Comparison of ENCODE assay signal across 10 cellular contexts in the genomic region with DNA sequence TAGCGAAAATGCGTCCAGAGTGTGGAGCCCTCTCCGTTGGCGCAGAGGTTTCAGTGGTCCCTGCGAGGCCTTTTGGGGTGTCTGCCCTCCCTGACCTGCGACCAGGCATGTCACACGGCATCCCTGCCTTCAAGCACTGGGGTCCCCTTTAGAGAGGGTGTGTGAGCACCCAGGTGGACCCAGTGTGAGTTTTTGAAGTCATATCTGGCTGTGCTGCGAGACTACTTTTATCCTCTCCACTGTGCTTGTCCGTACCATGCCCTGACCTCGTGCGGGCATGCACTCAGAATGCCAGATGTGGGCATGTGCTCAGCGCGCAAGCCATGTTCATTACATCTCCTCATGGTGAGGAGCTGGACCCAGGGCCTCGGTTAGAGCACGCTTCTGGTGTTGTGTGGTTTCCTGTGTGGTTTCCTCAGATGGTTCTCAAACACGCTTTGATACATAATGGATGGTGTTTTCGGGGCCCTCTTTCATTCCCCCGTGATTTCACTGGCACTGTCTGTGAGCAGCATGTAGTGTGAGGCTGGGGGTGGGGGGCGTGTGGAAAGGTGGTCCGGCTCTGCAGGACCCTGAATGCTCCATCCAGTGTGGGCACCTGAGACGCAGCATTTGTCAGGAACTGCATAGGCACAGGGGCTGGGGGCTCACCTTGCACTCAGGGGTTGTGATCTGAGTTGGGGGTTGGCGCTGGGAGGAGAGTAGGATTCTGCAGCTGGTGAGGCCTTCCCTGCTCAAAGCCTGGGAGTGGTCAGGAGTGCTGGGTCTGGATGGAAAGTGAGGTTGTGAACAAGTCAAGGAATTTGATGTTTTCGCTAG. TPM values are rescaled to one million over a fixed set of nuclear protein-coding genes. Genes with fewer than 3 reads are reported as not detected.
A peak's percentile ranks its signal among the peaks of the same experiment; 100 is the strongest.
DNase-seq lines count a peak whose midpoint lies in the region; ATAC-seq, FAIRE-seq and TF ChIP-seq lines count a peak whose summit lies in the region.
"Had no signal": no experiment of that assay in that cellular context is flagged by ENCODE, and none has a peak within 500 bp of the region (broad histone marks: within the 10 kb centered on the region; RNA-seq: fewer than 3 reads in every experiment).

No MANE protein-coding gene starts in this region.

- TF ChIP-seq EP300 in esophagus muscularis mucosa (IDR thresholded peaks at IDR 0.05): no peak

- DNase-seq in activated CD4-positive, alpha-beta T cell treated with anti-CD3 and anti-CD28 coated beads, Interleukin-2, amount 10 ng/mL, durations not matched to agents 24 days and 14 days: peak; percentile 68
- DNase-seq in activated CD4-positive, alpha-beta T cell treated with anti-CD3 and anti-CD28 coated beads for 4 hours: no peak
- DNase-seq in T-cell (peak in 1 of 34 experiments; percentile 18), esophagus muscularis mucosa (ENCODE audit: extremely low spot score) (peak; percentile 85), H54 (ENCODE audit: insufficient read length, low spot score) (no peak), NCI-H1092 treated with DMSO at 0.1 percent for 48 hours (lab: John Stamatoyannopoulos, UW) (no peak), foreskin keratinocyte (no peak)
- DNase-seq in stimulated activated naive CD8-positive, alpha-beta T cell treated with anti-CD3 and anti-CD28 coated beads, Interleukin-15, amount 100 ng/mL, for 72 hours: no peak
- DNase-seq: NCI-H2029 treated with DMSO at 0.1 percent for 48 hours had no signal

- no peak for ATAC-seq in T-cell (replicated peaks in 1 of 4)
- no peak for ATAC-seq in stimulated activated naive CD8-positive, alpha-beta T cell treated with anti-CD3 and anti-CD28 coated beads, Interleukin-15, amount 100 ng/mL, for 72 hours
- ATAC-seq in foreskin keratinocyte: no peak

- TF ChIP-seq CTCF in esophagus muscularis mucosa (IDR thresholded peaks at IDR 0.05): no peak
- TF ChIP-seq CTCF in foreskin keratinocyte (conservative IDR thresholded peaks at IDR 0.05): no peak

- intact Hi-C loops in activated CD4-positive, alpha-beta T cell treated with anti-CD3 and anti-CD28 coated beads, Interleukin-2, amount 10 ng/mL, durations not matched to agents 24 days and 14 days (cut with micrococcal nuclease): no loop called here
- intact Hi-C loops in esophagus muscularis mucosa (cut with DNase I): no loop called here

- H3K27me3 ChIP-seq in esophagus muscularis mucosa (no peaks in the 10 kb centered on the region), foreskin keratinocyte (no peaks in the 10 kb centered on the region)

- no peaks in the 10 kb centered on the region for H3K27me3 Mint-ChIP-seq in activated CD4-positive, alpha-beta T cell treated with anti-CD3 and anti-CD28 coated beads, Interleukin-2, amount 10 ng/mL, durations not matched to agents 24 days and 14 days
- H3K27me3 Mint-ChIP-seq in T-cell: no peaks in the 10 kb centered on the region
- H3K27me3 Mint-ChIP-seq in stimulated activated naive CD8-positive, alpha-beta T cell treated with anti-CD3 and anti-CD28 coated beads, Interleukin-15, amount 100 ng/mL, for 72 hours: no peaks in the 10 kb centered on the region

- no peak for TF ChIP-seq POLR2A in esophagus muscularis mucosa (IDR thresholded peaks at IDR 0.05; ENCODE audit: low read depth)
- no peak for TF ChIP-seq POLR2A in H54 (IDR thresholded peaks at IDR 0.05; ENCODE audit: low read depth, low read length)

- peak overlapping the region; percentile 88 for H3K4me3 Mint-ChIP-seq in activated CD4-positive, alpha-beta T cell treated with anti-CD3 and anti-CD28 coated beads, Interleukin-2, amount 10 ng/mL, durations not matched to agents 24 days and 14 days
- peak overlapping the region; percentile 58 to 86 (median 79) for H3K4me3 Mint-ChIP-seq in T-cell
- H3K4me3 Mint-ChIP-seq in stimulated activated naive CD8-positive, alpha-beta T cell treated with anti-CD3 and anti-CD28 coated beads, Interleukin-15, amount 100 ng/mL, for 72 hours: peak overlapping the region; percentile 88 to 95

- CTCF ChIA-PET in T-cell (lab: Charles Lee): interaction anchor here in 1 of 2 donors (0.7 kb wide), 1 partner anchor 765 kb away, joined by 8 read pairs; no protein-coding TSS in a partner anchor

- H3K27ac ChIP-seq in esophagus muscularis mucosa (replicated peaks in 1 of 4): no peak overlapping the region
- no peak overlapping the region for H3K27ac ChIP-seq in foreskin keratinocyte

- peak overlapping the region; percentile 25 for H3K27ac Mint-ChIP-seq in activated CD4-positive, alpha-beta T cell treated with anti-CD3 and anti-CD28 coated beads, Interleukin-2, amount 10 ng/mL, durations not matched to agents 24 days and 14 days
- no peak overlapping the region for H3K27ac Mint-ChIP-seq in T-cell
- H3K27ac Mint-ChIP-seq in stimulated activated naive CD8-positive, alpha-beta T cell treated with anti-CD3 and anti-CD28 coated beads, Interleukin-15, amount 100 ng/mL, for 72 hours: peak overlapping the region in 1 of 2 donors; percentile 88

- peaks cover 48% of the 10 kb centered on the region for H3K36me3 Mint-ChIP-seq in activated CD4-positive, alpha-beta T cell treated with anti-CD3 and anti-CD28 coated beads, Interleukin-2, amount 10 ng/mL, durations not matched to agents 24 days and 14 days (ENCODE audit: low read depth)
- H3K36me3 Mint-ChIP-seq in T-cell: peaks cover 9% of the 10 kb centered on the region

- H3K4me1 Mint-ChIP-seq in activated CD4-positive, alpha-beta T cell treated with anti-CD3 and anti-CD28 coated beads, Interleukin-2, amount 10 ng/mL, durations not matched to agents 24 days and 14 days: peaks cover 36% of the 10 kb centered on the region
- peaks cover 34 to 47% (median 44%) of the 10 kb centered on the region in 3 donors for H3K4me1 Mint-ChIP-seq in T-cell
- H3K4me1 Mint-ChIP-seq in stimulated activated naive CD8-positive, alpha-beta T cell treated with anti-CD3 and anti-CD28 coated beads, Interleukin-15, amount 100 ng/mL, for 72 hours: peaks cover 51% of the 10 kb centered on the region

- peaks cover 0 to 32% (median 13%) of the 10 kb centered on the region in 4 donors for H3K36me3 ChIP-seq in esophagus muscularis mucosa

- no peaks in the 10 kb centered on the region for H3K9me3 Mint-ChIP-seq in activated CD4-positive, alpha-beta T cell treated with anti-CD3 and anti-CD28 coated beads, Interleukin-2, amount 10 ng/mL, durations not matched to agents 24 days and 14 days
- no peaks in the 10 kb centered on the region for H3K9me3 Mint-ChIP-seq in T-cell
- no peaks in the 10 kb centered on the region for H3K9me3 Mint-ChIP-seq in stimulated activated naive CD8-positive, alpha-beta T cell treated with anti-CD3 and anti-CD28 coated beads, Interleukin-15, amount 100 ng/mL, for 72 hours

- POLR2A ChIA-PET in T-cell (lab: Charles Lee): no interaction called here

- no peak overlapping the region for H3K4me3 ChIP-seq in esophagus muscularis mucosa

- no peaks in the 10 kb centered on the region for H3K9me3 ChIP-seq in esophagus muscularis mucosa

- WGBS in esophagus muscularis mucosa: 94% methylated on average over 21 of the region's 23 CpGs

- H3K4me1 ChIP-seq in esophagus muscularis mucosa: peaks cover 8 to 37% (median 21%) of the 10 kb centered on the region in 4 donors
- no peaks in the 10 kb centered on the region for H3K4me1 ChIP-seq in foreskin keratinocyte

- FAIRE-seq in H54 (lab: Jason Lieb, UNC): no peak
- FAIRE-seq: A204.1 had no signal

RNA-seq across cellular contexts. Expression of a gene that starts 2.3 kb away (rescaled TPM):
- 180 and 184 TPM in 2 replicates for total RNA-seq in activated CD4-positive, alpha-beta T cell treated with anti-CD3 and anti-CD28 coated beads, Interleukin-2, amount 10 ng/mL, durations not matched to agents 24 days and 14 days
- total RNA-seq in T-cell (10 to 100 TPM; 25.8 to 38.3 (median 34.1) TPM), esophagus muscularis mucosa (10 to 100 TPM; 30.7 to 42.2 (median 32.1) TPM), foreskin keratinocyte (145 and 167 TPM in 2 replicates)
- polyA plus RNA-seq in foreskin keratinocyte: 89.0 and 114 TPM in 2 replicates

Comparison
In these comparisons a context has a peak if more than half of its experiments do, and no peak if none do; other contexts are left out.
1. DNase-seq: peak in activated CD4-positive, alpha-beta T cell treated with anti-CD3 and anti-CD28 coated beads, Interleukin-2, amount 10 ng/mL, durations not matched to agents 24 days and 14 days (single experiment) and esophagus muscularis mucosa (single experiment); none in activated CD4-positive, alpha-beta T cell treated with anti-CD3 and anti-CD28 coated beads for 4 hours (0 of 2), stimulated activated naive CD8-positive, alpha-beta T cell treated with anti-CD3 and anti-CD28 coated beads, Interleukin-15, amount 100 ng/mL, for 72 hours (0 of 2), H54 (single experiment), NCI-H1092 treated with DMSO at 0.1 percent for 48 hours (single experiment) and foreskin keratinocyte (0 of 2).
2. Peak in every context shown above with its lines, with median percentiles within 50 percentile points of each other: H3K4me3 Mint-ChIP-seq.